16 cellular contexts compared by ENCODE assay signal in the genomic region with DNA sequence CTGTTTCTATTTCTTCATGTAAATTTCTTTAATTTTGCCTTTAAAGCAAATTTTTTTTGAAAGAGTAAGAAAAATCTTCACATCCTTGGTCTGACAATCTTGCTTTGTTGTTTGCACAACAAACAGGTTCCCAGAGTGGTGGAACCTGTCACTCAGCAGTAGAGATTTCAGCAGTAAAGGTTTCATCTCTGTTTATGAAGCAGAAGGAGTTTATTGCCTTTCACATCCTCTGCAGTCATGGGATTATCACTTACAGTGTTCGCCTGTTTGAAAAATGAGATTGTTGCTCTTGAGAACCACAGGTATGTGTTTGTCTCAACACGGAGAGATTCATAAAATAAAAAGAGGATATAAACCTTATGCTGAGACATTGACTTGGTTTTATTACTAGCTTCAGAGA.
"Had no signal": no experiment of that assay in that cellular context is flagged by ENCODE, and none has a peak within 500 bp of the region (broad histone marks: within the 10 kb centered on the region; RNA-seq: fewer than 3 reads in every experiment).

No MANE protein-coding gene starts in this region.

- H3K27ac ChIP-seq: adrenal gland, gastroesophageal sphincter, testis had no signal

- H3K27me3 Mint-ChIP-seq: stimulated activated naive CD8-positive, alpha-beta T cell treated with anti-CD3 and anti-CD28 coated beads, Interleukin-15, Interleukin-2, amounts not matched to agents 100 ng/mL and 50 ng/mL, for 24 hours had no signal

- H3K4me3 Mint-ChIP-seq: neural crest cell; stimulated activated naive CD8-positive, alpha-beta T cell treated with anti-CD3 and anti-CD28 coated beads, Interleukin-15, Interleukin-2, amounts not matched to agents 100 ng/mL and 50 ng/mL, for 24 hours; T-helper 1 cell treated with Interleukin-12 subunit alpha and Interleukin-12 subunit beta and Interleukin-4 antibody, amounts not matched to agents 30 μg/mL and 1 μg/mL, for 36 hours had no signal

- DNase-seq: activated CD4-positive, alpha-beta T cell treated with anti-CD3 and anti-CD28 coated beads, Interleukin-2, amount 50 U/mL, for 1 hour; activated CD4-positive, CD25-positive, alpha-beta regulatory T cell; activated naive CD4-positive, alpha-beta T cell treated with anti-CD3 and anti-CD28 coated beads, Interleukin-2, amount 50 U/mL, for 16 hours; adrenal gland; kidney; left ventricle myocardium superior; mesendoderm; stimulated activated CD4-positive, alpha-beta T cell treated with anti-CD3 and anti-CD28 coated beads, Interleukin-15, amount 100 ng/mL, for 24 hours; stimulated activated CD4-positive, alpha-beta T cell treated with anti-CD3 and anti-CD28 coated beads, Interleukin-4, amount 100 ng/mL, for 24 hours; testis had no signal

- H3K27me3 ChIP-seq: adrenal gland, gastroesophageal sphincter, testis had no signal

- H3K9me3 ChIP-seq: adrenal gland, gastroesophageal sphincter, testis had no signal

- ATAC-seq: gastroesophageal sphincter, left ventricle myocardium superior had no signal

- H3K4me1 ChIP-seq: adrenal gland, gastroesophageal sphincter, testis had no signal

- H3K4me3 ChIP-seq: adrenal gland, gastroesophageal sphincter, testis had no signal

- H3K9me3 Mint-ChIP-seq: T-helper 1 cell treated with Interleukin-12 subunit alpha and Interleukin-12 subunit beta and Interleukin-4 antibody, amounts not matched to agents 30 μg/mL and 1 μg/mL, for 36 hours had no signal

- FAIRE-seq: kidney, TTC549, urothelium cell line had no signal

- H3K27ac Mint-ChIP-seq: stimulated activated naive CD8-positive, alpha-beta T cell treated with anti-CD3 and anti-CD28 coated beads, Interleukin-15, Interleukin-2, amounts not matched to agents 100 ng/mL and 50 ng/mL, for 24 hours; T-helper 1 cell treated with Interleukin-12 subunit alpha and Interleukin-12 subunit beta and Interleukin-4 antibody, amounts not matched to agents 30 μg/mL and 1 μg/mL, for 36 hours had no signal

- H3K36me3 ChIP-seq: adrenal gland, gastroesophageal sphincter had no signal
